ENCODE assay signal across 8 cellular contexts in the genomic region with DNA sequence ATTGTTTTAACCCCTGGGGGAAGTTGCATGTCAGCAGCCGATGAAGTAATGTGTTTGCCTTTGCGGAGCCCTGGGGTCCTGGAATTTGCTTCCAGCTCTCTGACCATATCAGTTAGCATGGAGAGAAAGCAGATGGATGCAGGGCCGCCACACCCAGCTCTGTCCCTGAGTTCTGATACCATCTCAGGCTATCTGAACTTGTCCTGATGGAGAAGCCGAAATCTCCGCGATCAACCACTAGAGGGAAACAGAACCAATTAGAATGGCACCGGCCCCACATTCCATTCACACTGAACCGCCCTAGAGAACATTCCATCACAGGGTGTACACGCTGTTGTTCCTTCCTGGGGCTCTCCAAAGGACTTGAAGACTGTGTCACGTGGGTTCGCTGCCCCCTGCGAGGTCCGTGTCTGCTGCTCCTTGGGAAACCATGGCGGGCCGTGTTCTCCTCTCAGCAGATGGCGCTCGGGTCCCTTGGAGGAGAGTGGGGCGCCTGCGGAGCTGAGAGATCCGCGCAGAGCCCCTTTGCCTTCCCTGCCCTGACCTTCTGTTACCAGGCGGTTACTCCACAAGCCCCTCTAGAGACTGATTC.
DNase-seq lines count a peak whose midpoint lies in the region; ATAC-seq and TF ChIP-seq lines count a peak whose summit lies in the region.

No MANE protein-coding gene starts in this region.

- peak; percentile 97 for DNase-seq in AG10803 (ENCODE audit: low read depth)
- peak; percentile 90 for DNase-seq in NCI-H460 (ENCODE audit: extremely low read depth, low read depth)
- DNase-seq in activated T-cell treated with anti-CD3 and anti-CD28 coated beads for 48 hours (ENCODE audit: low read depth) = peak; percentile 37
- DNase-seq in fibroblast of peridontal ligament (ENCODE audit: extremely low read depth) = peak; percentile 95
- peak; percentile 95 for DNase-seq in myocyte (ENCODE audit: low read depth)

- no peak overlapping the region for H3K4me3 ChIP-seq in AG10803 (ENCODE audit: low read length)

- TF ChIP-seq CTCF in AG10803 (conservative IDR thresholded peaks at IDR 0.05; ENCODE audit: low read length) = peak; percentile 78

- peak; percentile 68 for ATAC-seq in GM19035 (IDR thresholded peaks at IDR 0.05; ENCODE audit: unreplicated experiment)
- ATAC-seq in HG02870 (IDR thresholded peaks at IDR 0.05; ENCODE audit: unreplicated experiment) = no peak

- H3K27ac ChIP-seq in temporal lobe (ENCODE audit: low read depth, low read length) = peak overlapping the region; percentile 36

Comparison
In these comparisons a context has a peak if more than half of its experiments do, and no peak if none do; other contexts are left out.
1. DNase-seq: peak in every context shown above with its lines; median percentile 97 in AG10803; 95 in fibroblast of peridontal ligament; 95 in myocyte; 90 in NCI-H460; 37 in activated T-cell treated with anti-CD3 and anti-CD28 coated beads for 48 hours.